ENCODE assay signal across 8 cellular contexts in genomic region chr13:46893820-46894533, GRCh38. TPM values are rescaled to one million over a fixed set of nuclear protein-coding genes. Genes with fewer than 3 reads are reported as not detected.
DNase-seq lines count a peak whose midpoint lies in the region; ATAC-seq and TF ChIP-seq lines count a peak whose summit lies in the region.

No MANE protein-coding gene starts in this region.

- peaks cover 9% of the 10 kb centered on the region for H3K27me3 ChIP-seq in CD8-positive, alpha-beta memory T cell (ENCODE audit: insufficient read depth, low read length, poor library complexity, severe bottlenecking)
- no peaks in the 10 kb centered on the region for H3K27me3 ChIP-seq in ascending aorta
- H3K27me3 ChIP-seq in aorta (ENCODE audit: control insufficient read depth in 1 of 2, insufficient read depth in 2 of 2, low read length in 1 of 2): no peaks in the 10 kb centered on the region

- H3K27ac Mint-ChIP-seq in CD8-positive, alpha-beta memory T cell: peak overlapping the region in 1 of 8 donors; percentile 23

- TF ChIP-seq CTCF in ascending aorta (IDR thresholded peaks at IDR 0.05): peak; percentile 84 to 100 (median 96)

- no peak overlapping the region for H3K27ac ChIP-seq in CD8-positive, alpha-beta memory T cell (ENCODE audit: low read depth, low read length)
- H3K27ac ChIP-seq in ascending aorta: peak overlapping the region; percentile 71 to 89
- peak overlapping the region in 1 of 2 donors; percentile 81 for H3K27ac ChIP-seq in aorta (ENCODE audit: low read depth in 1 of 2, low read length in 2 of 2)

- 1% methylated on average over 26 to 34 of the region's 34 CpGs for WGBS in aorta, 2 donors

- peaks cover 14 to 28% (median 28%) of the 10 kb centered on the region in 3 donors for H3K4me1 Mint-ChIP-seq in CD8-positive, alpha-beta memory T cell

- H3K9me3 Mint-ChIP-seq in CD8-positive, alpha-beta memory T cell: no peaks in the 10 kb centered on the region

- H3K27me3 Mint-ChIP-seq in CD8-positive, alpha-beta memory T cell: peaks cover 19 to 68% of the 10 kb centered on the region in 2 donors

- no peaks in the 10 kb centered on the region for H3K9me3 ChIP-seq in CD8-positive, alpha-beta memory T cell (ENCODE audit: low read length)
- H3K9me3 ChIP-seq in ascending aorta (no peaks in the 10 kb centered on the region), aorta (ENCODE audit: control insufficient read depth, low read length) (no peaks in the 10 kb centered on the region)

- CTCF ChIA-PET in CD8-positive, alpha-beta memory T cell (lab: Charles Lee): interaction anchor here (0.7 to 1.5 kb wide), 9 partner anchors 8 to 1876 kb away, joined by 3 to 5 read pairs (median 4); no protein-coding TSS in a partner anchor

- POLR2A ChIA-PET in CD8-positive, alpha-beta memory T cell (lab: Charles Lee): no interaction called here

- H3K4me3 Mint-ChIP-seq in CD8-positive, alpha-beta memory T cell: peak overlapping the region; percentile 56 to 89 (median 70)

- H3K36me3 ChIP-seq in CD8-positive, alpha-beta memory T cell (ENCODE audit: insufficient read depth, low read length): no peaks in the 10 kb centered on the region
- no peaks in the 10 kb centered on the region for H3K36me3 ChIP-seq in ascending aorta
- peaks cover 0 to 2% of the 10 kb centered on the region in 2 donors for H3K36me3 ChIP-seq in aorta (ENCODE audit: control insufficient read depth in 1 of 2, insufficient read depth in 2 of 2, low read length in 1 of 2)

- peak; percentile 35 to 67 (median 38) for DNase-seq in CD8-positive, alpha-beta memory T cell
- DNase-seq in HuH-7 (ENCODE audit: low spot score) (peak; percentile 45), T-helper 9 cell (peak; percentile 33), ascending aorta (ENCODE audit: low spot score in 2 of 2) (peak in 1 of 2 donors; percentile 84), hippocampal formation (lab: John Stamatoyannopoulos, UW) (peak; percentile 64 to 67), retina (peak; percentile 92), aorta (peak; percentile 79 to 93)

- ATAC-seq in GM21360 (IDR thresholded peaks at IDR 0.05; ENCODE audit: unreplicated experiment) (peak; percentile 83), aorta (ENCODE audit: low FRiP score) (peak; percentile 95)

- H3K4me1 ChIP-seq in CD8-positive, alpha-beta memory T cell (ENCODE audit: insufficient read depth, low read length): no peaks in the 10 kb centered on the region
- H3K4me1 ChIP-seq in ascending aorta (peaks cover 0 to 3% of the 10 kb centered on the region in 2 donors), aorta (ENCODE audit: control insufficient read depth in 1 of 2, insufficient read depth in 2 of 2, low read length in 2 of 2) (no peaks in the 10 kb centered on the region)

- intact Hi-C loops in ascending aorta (cut with DNase I) (loop anchor here (1.0 to 10.0 kb wide), 3 partner anchors 97 to 191 kb away; partner anchors contain the start of gene ESD), aorta (cut with DNase I) (loop anchor here (10.0 kb wide), 4 partner anchors 119 to 441 kb away; no protein-coding TSS in a partner anchor)

- peak overlapping the region; percentile 43 for H3K4me3 ChIP-seq in CD8-positive, alpha-beta memory T cell (ENCODE audit: low read length)
- H3K4me3 ChIP-seq in ascending aorta (peak overlapping the region; percentile 58 to 82), aorta (ENCODE audit: low read length in 2 of 2) (peak overlapping the region; percentile 62 to 77)

- no peaks in the 10 kb centered on the region for H3K36me3 Mint-ChIP-seq in CD8-positive, alpha-beta memory T cell

RNA-seq across cellular contexts. Expression of gene HTR2A, which starts 2.9 kb away (rescaled TPM):
- total RNA-seq in CD8-positive, alpha-beta memory T cell: not detected
- polyA plus RNA-seq in CD8-positive, alpha-beta memory T cell: not detected
- total RNA-seq in ascending aorta: not detected
- 10 to 100 TPM in 1 of 2 donors, 1 to 10 TPM in 1; 4.7 to 10.8 TPM for total RNA-seq in aorta
- under 1 TPM; 0.61 to 0.75 TPM for polyA plus RNA-seq in aorta
